In the genomic region with DNA sequence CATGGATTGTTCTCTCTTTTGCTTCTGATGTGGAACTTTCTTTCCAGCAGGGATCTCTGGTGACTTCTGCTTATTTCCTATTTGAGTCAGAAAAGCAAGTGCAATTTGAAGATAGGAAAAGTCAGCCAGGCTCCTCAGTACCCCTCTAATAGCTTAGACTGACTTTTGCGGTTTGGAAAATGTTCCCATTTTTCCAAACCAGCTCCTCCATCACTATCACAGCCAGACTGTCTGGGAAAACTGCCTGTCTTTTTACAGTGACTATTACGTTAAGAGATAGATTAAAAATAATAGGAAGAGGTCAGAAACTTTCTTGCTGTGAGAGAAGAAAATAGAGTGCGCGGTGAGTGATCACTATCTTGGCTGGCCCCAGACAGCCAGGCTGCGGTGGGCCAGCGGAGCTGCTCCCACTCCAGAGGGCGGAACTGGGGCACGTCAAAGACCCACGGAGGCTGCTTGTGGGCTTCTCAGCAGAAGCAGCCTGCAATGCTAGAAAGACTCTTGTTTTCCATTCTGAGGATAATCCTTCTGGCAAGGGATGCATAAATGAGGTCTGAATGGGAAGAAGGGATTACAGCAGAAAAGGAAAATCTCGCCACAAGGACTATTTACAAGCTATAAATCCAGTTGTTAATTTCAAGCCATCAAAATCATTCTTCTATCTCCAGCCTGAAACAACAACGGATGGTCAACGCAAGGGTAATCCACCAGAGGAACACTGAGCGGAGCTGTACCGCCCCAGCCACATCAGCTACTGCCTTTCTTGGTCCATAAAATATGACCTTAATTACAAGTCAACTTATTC, we compare ENCODE assay signal across 17 cellular contexts.
"Had no signal": no experiment of that assay in that cellular context is flagged by ENCODE, and none has a peak within 500 bp of the region (broad histone marks: within the 10 kb centered on the region; RNA-seq: fewer than 3 reads in every experiment).

No MANE protein-coding gene starts in this region.

- H3K9me3 ChIP-seq: ascending aorta, gastrocnemius medialis had no signal

- H3K27me3 Mint-ChIP-seq: activated naive CD4-positive, alpha-beta T cell treated with anti-CD3 and anti-CD28 coated beads, Interleukin-2, amount 50 U/mL, for 24 hours; memory B cell; naive B cell had no signal

- H3K9me3 Mint-ChIP-seq: activated naive CD4-positive, alpha-beta T cell treated with anti-CD3 and anti-CD28 coated beads, Interleukin-2, amount 50 U/mL, for 24 hours had no signal

- H3K36me3 ChIP-seq: ascending aorta, gastrocnemius medialis had no signal

- H3K27me3 ChIP-seq: ascending aorta, gastrocnemius medialis had no signal

- H3K27ac ChIP-seq: ascending aorta, gastrocnemius medialis had no signal

- H3K36me3 Mint-ChIP-seq: activated naive CD4-positive, alpha-beta T cell treated with anti-CD3 and anti-CD28 coated beads, Interleukin-2, amount 50 U/mL, for 24 hours; memory B cell had no signal

- H3K4me3 ChIP-seq: ascending aorta, gastrocnemius medialis had no signal

- DNase-seq: activated CD4-positive, alpha-beta T cell treated with anti-CD3 and anti-CD28 coated beads for 1 hour; activated CD4-positive, alpha-beta T cell treated with anti-CD3 and anti-CD28 coated beads, Interleukin-2, amount 50 U/mL, for 1 hour; activated gamma-delta T cell treated with Interleukin-2 at 50 U/mL for 16 hours; activated T-cell treated with anti-CD3 and anti-CD28 coated beads, Interleukin-2, amount 50 U/mL, for 1 hour; central memory CD4-positive, alpha-beta T cell; effector memory CD4-positive, alpha-beta T cell; gastrocnemius medialis; hypothalamus; naive B cell; stimulated activated CD4-positive, alpha-beta T cell treated with anti-CD3 and anti-CD28 coated beads, Interleukin-12 subunit alpha, Interleukin-12 subunit beta, amount 100 ng/mL, for 4 hours; stimulated activated CD4-positive, alpha-beta T cell treated with anti-CD3 and anti-CD28 coated beads, Interleukin-4, amount 100 ng/mL, for 4 hours; stimulated activated naive CD8-positive, alpha-beta T cell treated with anti-CD3 and anti-CD28 coated beads, Interleukin-15, Interleukin-2, amounts not matched to agents 100 U/mL and 50 U/mL, for 24 hours; T-helper 1 cell had no signal

- H3K27ac Mint-ChIP-seq: activated naive CD4-positive, alpha-beta T cell treated with anti-CD3 and anti-CD28 coated beads, Interleukin-2, amount 50 U/mL, for 24 hours; memory B cell; naive B cell; progenitor cell of endocrine pancreas had no signal

- H3K4me1 Mint-ChIP-seq: activated naive CD4-positive, alpha-beta T cell treated with anti-CD3 and anti-CD28 coated beads, Interleukin-2, amount 50 U/mL, for 24 hours; memory B cell; naive B cell had no signal

- ATAC-seq: gastrocnemius medialis; stimulated activated naive CD8-positive, alpha-beta T cell treated with anti-CD3 and anti-CD28 coated beads, Interleukin-15, Interleukin-2, amounts not matched to agents 100 U/mL and 50 U/mL, for 24 hours had no signal

- H3K4me3 Mint-ChIP-seq: activated naive CD4-positive, alpha-beta T cell treated with anti-CD3 and anti-CD28 coated beads, Interleukin-2, amount 50 U/mL, for 24 hours; memory B cell; naive B cell had no signal
